1 cellular context compared by ENCODE assay signal in genomic region chr2:169528271-169528701, GRCh38.
TF ChIP-seq lines count a peak whose summit lies in the region.

No MANE protein-coding gene starts in this region.

TF ChIP-seq in K562, 482 proteins besides CTCF, POLR2A, EP300 and RAD21 (continues in another document):
- peak; percentile 97 for TF ChIP-seq ZKSCAN1 (IDR thresholded peaks at IDR 0.05; ENCODE audit: low read depth, low read length)
- peak; percentile 59 for TF ChIP-seq DEAF1 (CRISPR knock-in tag; IDR thresholded peaks at IDR 0.05)
- no peak for TF ChIP-seq SMAD3 (CRISPR knock-in tag; conservative IDR thresholded peaks at IDR 0.05)
- 0 out of 2 replicates have a peak, but pooled peaks have one; percentile 8 for TF ChIP-seq MECOM (CRISPR knock-in tag; IDR thresholded peaks at IDR 0.05)
- no peak for TF ChIP-seq POU5F1 (IDR thresholded peaks at IDR 0.05; ENCODE audit: borderline replicate concordance, low read depth, low read length, partially characterized antibody)
- TF ChIP-seq, protein P1, sequence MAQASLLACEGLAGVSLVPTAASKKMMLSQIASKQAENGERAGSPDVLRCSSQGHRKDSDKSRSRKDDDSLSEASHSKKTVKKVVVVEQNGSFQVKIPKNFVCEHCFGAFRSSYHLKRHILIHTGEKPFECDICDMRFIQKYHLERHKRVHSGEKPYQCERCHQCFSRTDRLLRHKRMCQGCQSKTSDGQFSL (CRISPR knock-in tag; IDR thresholded peaks at IDR 0.05) = no peak
- TF ChIP-seq, protein P1 (tag; IDR thresholded peaks at IDR 0.05) = no peak
- TF ChIP-seq SP1 (CRISPR knock-in tag; IDR thresholded peaks at IDR 0.05) = peak; percentile 71; the same call in 1 of the 2 replicates
- no peak for TF ChIP-seq GATAD2A (IDR thresholded peaks at IDR 0.05)
- no peak for TF ChIP-seq ZNF3 (CRISPR knock-in tag; IDR thresholded peaks at IDR 0.05)
- TF ChIP-seq CREBBP (IDR thresholded peaks at IDR 0.05; ENCODE audit: low read depth, low read length) = no peak
- TF ChIP-seq SPI1 (IDR thresholded peaks at IDR 0.05; ENCODE audit: borderline replicate concordance, low read depth, low read length) = no peak
- TF ChIP-seq ZZZ3 (IDR thresholded peaks at IDR 0.05) = 0 out of 2 replicates have a peak, but pooled peaks have one; percentile 36
- TF ChIP-seq CHCHD3 (CRISPR knock-in tag; IDR thresholded peaks at IDR 0.05) = no peak
- peak in 1 of 2 experiments; percentile 79; a peak in 1 of 3 replicates for TF ChIP-seq CBX3 (IDR thresholded peaks at IDR 0.05; ENCODE audit: borderline replicate concordance in 1 of 2, low read length in 2 of 2)
- TF ChIP-seq CREM (IDR thresholded peaks at IDR 0.05; ENCODE audit: low read depth) = peak; percentile 43; the same call in 1 of the 2 replicates
- peak in 1 of 2 experiments; percentile 4; a peak in 1 of 4 replicates for TF ChIP-seq CSDE1 (IDR thresholded peaks at IDR 0.05)
- peak; percentile 28; the same call in 1 of the 2 replicates for TF ChIP-seq TEAD4 (IDR thresholded peaks at IDR 0.05; ENCODE audit: low read length)
- no peak for TF ChIP-seq TEAD4 (CRISPR knock-in tag; IDR thresholded peaks at IDR 0.05; ENCODE audit: borderline replicate concordance)
- TF ChIP-seq CTBP1 (IDR thresholded peaks at IDR 0.05; ENCODE audit: borderline replicate concordance) = peak; percentile 51; the same call in 1 of the 2 replicates
- TF ChIP-seq DACH1 (IDR thresholded peaks at IDR 0.05; ENCODE audit: partially characterized antibody) = no peak
- TF ChIP-seq MYC (IDR thresholded peaks at IDR 0.05; ENCODE audit: low read depth, low read length) = no peak
- TF ChIP-seq MYC (CRISPR knock-in tag; IDR thresholded peaks at IDR 0.05; ENCODE audit: borderline replicate concordance, low read depth) = no peak
- TF ChIP-seq GATAD2B (IDR thresholded peaks at IDR 0.05; ENCODE audit: borderline replicate concordance) = 0 out of 2 replicates have a peak, but pooled peaks have one; percentile 43
- TF ChIP-seq HDAC3 (IDR thresholded peaks at IDR 0.05; ENCODE audit: borderline replicate concordance, partially characterized antibody) = peak; percentile 47
- peak; percentile 39 to 45; a peak in 1 of 4 replicates for TF ChIP-seq MNT (conservative IDR thresholded peaks at IDR 0.05)
- TF ChIP-seq, protein P2, sequence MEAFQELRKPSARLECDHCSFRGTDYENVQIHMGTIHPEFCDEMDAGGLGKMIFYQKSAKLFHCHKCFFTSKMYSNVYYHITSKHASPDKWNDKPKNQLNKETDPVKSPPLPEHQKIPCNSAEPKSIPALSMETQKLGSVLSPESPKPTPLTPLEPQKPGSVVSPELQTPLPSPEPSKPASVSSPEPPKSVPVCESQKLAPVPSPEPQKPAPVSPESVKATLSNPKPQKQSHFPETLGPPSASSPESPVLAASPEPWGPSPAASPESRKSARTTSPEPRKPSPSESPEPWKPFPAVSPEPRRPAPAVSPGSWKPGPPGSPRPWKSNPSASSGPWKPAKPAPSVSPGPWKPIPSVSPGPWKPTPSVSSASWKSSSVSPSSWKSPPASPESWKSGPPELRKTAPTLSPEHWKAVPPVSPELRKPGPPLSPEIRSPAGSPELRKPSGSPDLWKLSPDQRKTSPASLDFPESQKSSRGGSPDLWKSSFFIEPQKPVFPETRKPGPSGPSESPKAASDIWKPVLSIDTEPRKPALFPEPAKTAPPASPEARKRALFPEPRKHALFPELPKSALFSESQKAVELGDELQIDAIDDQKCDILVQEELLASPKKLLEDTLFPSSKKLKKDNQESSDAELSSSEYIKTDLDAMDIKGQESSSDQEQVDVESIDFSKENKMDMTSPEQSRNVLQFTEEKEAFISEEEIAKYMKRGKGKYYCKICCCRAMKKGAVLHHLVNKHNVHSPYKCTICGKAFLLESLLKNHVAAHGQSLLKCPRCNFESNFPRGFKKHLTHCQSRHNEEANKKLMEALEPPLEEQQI (IDR thresholded peaks at IDR 0.05) = 0 out of 2 replicates have a peak, but pooled peaks have one; percentile 67
- TF ChIP-seq ZNF445 (CRISPR knock-in tag; IDR thresholded peaks at IDR 0.05; ENCODE audit: low read depth) = no peak
- 0 out of 2 replicates have a peak, but pooled peaks have one; percentile 38 for TF ChIP-seq ZHX1 (conservative IDR thresholded peaks at IDR 0.05; ENCODE audit: low read length)
- TF ChIP-seq SIN3B (IDR thresholded peaks at IDR 0.05; ENCODE audit: low read depth) = peak; percentile 47
- TF ChIP-seq ZNF79 (CRISPR knock-in tag; IDR thresholded peaks at IDR 0.05; ENCODE audit: low read depth) = no peak
- TF ChIP-seq ZNF239 (CRISPR knock-in tag; IDR thresholded peaks at IDR 0.05) = no peak
- peak; percentile 93 for TF ChIP-seq SMC3 (conservative IDR thresholded peaks at IDR 0.05; ENCODE audit: insufficient read depth, low read depth, low read length)
- TF ChIP-seq ESRRA (IDR thresholded peaks at IDR 0.05; ENCODE audit: borderline replicate concordance, low read depth) = peak; percentile 19; the same call in 1 of the 2 replicates
- TF ChIP-seq, protein P3, sequence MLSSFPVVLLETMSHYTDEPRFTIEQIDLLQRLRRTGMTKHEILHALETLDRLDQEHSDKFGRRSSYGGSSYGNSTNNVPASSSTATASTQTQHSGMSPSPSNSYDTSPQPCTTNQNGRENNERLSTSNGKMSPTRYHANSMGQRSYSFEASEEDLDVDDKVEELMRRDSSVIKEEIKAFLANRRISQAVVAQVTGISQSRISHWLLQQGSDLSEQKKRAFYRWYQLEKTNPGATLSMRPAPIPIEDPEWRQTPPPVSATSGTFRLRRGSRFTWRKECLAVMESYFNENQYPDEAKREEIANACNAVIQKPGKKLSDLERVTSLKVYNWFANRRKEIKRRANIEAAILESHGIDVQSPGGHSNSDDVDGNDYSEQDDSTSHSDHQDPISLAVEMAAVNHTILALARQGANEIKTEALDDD (IDR thresholded peaks at IDR 0.05) = peak; percentile 26; the same call in 1 of the 2 replicates
- no peak for TF ChIP-seq SREBF1 (IDR thresholded peaks at IDR 0.05; ENCODE audit: borderline replicate concordance, low read depth, low read length)
- no peak for TF ChIP-seq NFXL1 (CRISPR knock-in tag; IDR thresholded peaks at IDR 0.05)
- TF ChIP-seq, protein P4, sequence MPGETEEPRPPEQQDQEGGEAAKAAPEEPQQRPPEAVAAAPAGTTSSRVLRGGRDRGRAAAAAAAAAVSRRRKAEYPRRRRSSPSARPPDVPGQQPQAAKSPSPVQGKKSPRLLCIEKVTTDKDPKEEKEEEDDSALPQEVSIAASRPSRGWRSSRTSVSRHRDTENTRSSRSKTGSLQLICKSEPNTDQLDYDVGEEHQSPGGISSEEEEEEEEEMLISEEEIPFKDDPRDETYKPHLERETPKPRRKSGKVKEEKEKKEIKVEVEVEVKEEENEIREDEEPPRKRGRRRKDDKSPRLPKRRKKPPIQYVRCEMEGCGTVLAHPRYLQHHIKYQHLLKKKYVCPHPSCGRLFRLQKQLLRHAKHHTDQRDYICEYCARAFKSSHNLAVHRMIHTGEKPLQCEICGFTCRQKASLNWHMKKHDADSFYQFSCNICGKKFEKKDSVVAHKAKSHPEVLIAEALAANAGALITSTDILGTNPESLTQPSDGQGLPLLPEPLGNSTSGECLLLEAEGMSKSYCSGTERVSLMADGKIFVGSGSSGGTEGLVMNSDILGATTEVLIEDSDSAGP (CRISPR knock-in tag; IDR thresholded peaks at IDR 0.05) = 0 out of 2 replicates have a peak, but pooled peaks have one; percentile 15
- 0 out of 2 replicates have a peak, but pooled peaks have one; percentile 20 for TF ChIP-seq ELF2 (CRISPR knock-in tag; IDR thresholded peaks at IDR 0.05)
- TF ChIP-seq, protein P5, sequence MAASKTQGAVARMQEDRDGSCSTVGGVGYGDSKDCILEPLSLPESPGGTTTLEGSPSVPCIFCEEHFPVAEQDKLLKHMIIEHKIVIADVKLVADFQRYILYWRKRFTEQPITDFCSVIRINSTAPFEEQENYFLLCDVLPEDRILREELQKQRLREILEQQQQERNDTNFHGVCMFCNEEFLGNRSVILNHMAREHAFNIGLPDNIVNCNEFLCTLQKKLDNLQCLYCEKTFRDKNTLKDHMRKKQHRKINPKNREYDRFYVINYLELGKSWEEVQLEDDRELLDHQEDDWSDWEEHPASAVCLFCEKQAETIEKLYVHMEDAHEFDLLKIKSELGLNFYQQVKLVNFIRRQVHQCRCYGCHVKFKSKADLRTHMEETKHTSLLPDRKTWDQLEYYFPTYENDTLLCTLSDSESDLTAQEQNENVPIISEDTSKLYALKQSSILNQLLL (CRISPR knock-in tag; IDR thresholded peaks at IDR 0.05; ENCODE audit: borderline replicate concordance) = no peak
- peak; percentile 14 for TF ChIP-seq MEIS2 (IDR thresholded peaks at IDR 0.05; ENCODE audit: partially characterized antibody)
- TF ChIP-seq MAFK (IDR thresholded peaks at IDR 0.05; ENCODE audit: low read length) = 0 out of 2 replicates have a peak, but pooled peaks have one; percentile 2
- TF ChIP-seq JUND (IDR thresholded peaks at IDR 0.05; ENCODE audit: borderline replicate concordance, low read depth, low read length) = no peak
- peak; percentile 55; the same call in 1 of the 3 replicates for TF ChIP-seq JUND (tag; IDR thresholded peaks at IDR 0.05; ENCODE audit: borderline replicate concordance, low read depth, low read length)
- 0 out of 2 replicates have a peak, but pooled peaks have one; percentile 23 for TF ChIP-seq KLF13 (tag; IDR thresholded peaks at IDR 0.05; ENCODE audit: borderline replicate concordance, low read depth)
- TF ChIP-seq, protein P6, sequence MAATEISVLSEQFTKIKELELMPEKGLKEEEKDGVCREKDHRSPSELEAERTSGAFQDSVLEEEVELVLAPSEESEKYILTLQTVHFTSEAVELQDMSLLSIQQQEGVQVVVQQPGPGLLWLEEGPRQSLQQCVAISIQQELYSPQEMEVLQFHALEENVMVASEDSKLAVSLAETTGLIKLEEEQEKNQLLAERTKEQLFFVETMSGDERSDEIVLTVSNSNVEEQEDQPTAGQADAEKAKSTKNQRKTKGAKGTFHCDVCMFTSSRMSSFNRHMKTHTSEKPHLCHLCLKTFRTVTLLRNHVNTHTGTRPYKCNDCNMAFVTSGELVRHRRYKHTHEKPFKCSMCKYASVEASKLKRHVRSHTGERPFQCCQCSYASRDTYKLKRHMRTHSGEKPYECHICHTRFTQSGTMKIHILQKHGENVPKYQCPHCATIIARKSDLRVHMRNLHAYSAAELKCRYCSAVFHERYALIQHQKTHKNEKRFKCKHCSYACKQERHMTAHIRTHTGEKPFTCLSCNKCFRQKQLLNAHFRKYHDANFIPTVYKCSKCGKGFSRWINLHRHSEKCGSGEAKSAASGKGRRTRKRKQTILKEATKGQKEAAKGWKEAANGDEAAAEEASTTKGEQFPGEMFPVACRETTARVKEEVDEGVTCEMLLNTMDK (IDR thresholded peaks at IDR 0.05; ENCODE audit: borderline replicate concordance, insufficient read depth, low read depth, low read length, poor library complexity, severe bottlenecking) = no peak
- TF ChIP-seq CC2D1A (IDR thresholded peaks at IDR 0.05) = 0 out of 2 replicates have a peak, but pooled peaks have one; percentile 27
- TF ChIP-seq ELK3 (CRISPR knock-in tag; IDR thresholded peaks at IDR 0.05) = no peak
- no peak for TF ChIP-seq RBM34 (IDR thresholded peaks at IDR 0.05; ENCODE audit: borderline replicate concordance, insufficient read depth, low read length)
- no peak for TF ChIP-seq ZNF830 (CRISPR knock-in tag; IDR thresholded peaks at IDR 0.05)
